In the genomic region with DNA sequence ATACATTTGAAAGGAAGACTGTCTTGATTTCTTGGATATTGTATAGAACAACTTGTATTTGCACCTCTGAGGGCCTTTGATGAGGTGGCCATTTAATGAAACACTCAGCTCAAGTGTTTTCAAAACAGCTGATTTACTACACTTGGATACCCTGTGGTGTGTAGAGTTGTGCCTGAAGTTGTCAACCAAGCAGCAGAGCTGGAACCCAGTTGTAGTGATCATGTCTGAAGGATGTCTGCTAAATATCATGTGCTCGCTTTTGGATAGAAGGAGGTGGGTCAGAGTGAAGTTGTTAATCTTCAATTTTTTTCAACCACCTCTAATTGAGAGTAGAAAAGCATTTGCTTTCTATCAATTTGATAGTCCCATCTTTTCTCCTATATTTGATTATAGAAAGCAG, we compare ENCODE assay signal across 15 cellular contexts.
"Had no signal": no experiment of that assay in that cellular context is flagged by ENCODE, and none has a peak within 500 bp of the region (broad histone marks: within the 10 kb centered on the region; RNA-seq: fewer than 3 reads in every experiment).

No MANE protein-coding gene starts in this region.

- ATAC-seq: body of pancreas; gastrocnemius medialis; SK-N-SH treated with all-trans-retinoic acid at 6 μM for 48 hours; stimulated activated naive CD8-positive, alpha-beta T cell treated with anti-CD3 and anti-CD28 coated beads, Interleukin-15, Interleukin-2, amounts not matched to agents 100 U/mL and 50 U/mL, for 24 hours had no signal

- H3K27me3 ChIP-seq: body of pancreas, gastrocnemius medialis, upper lobe of left lung had no signal

- H3K27ac Mint-ChIP-seq: memory B cell had no signal

- DNase-seq: activated gamma-delta T cell treated with Interleukin-2 at 50 U/mL for 16 hours; activated T-cell treated with anti-CD3 and anti-CD28 coated beads for 4 hours; amniotic stem cell; body of pancreas; effector memory CD4-positive, alpha-beta T cell; gastrocnemius medialis; kidney; left ventricle myocardium inferior; stimulated activated CD4-positive, alpha-beta T cell treated with anti-CD3 and anti-CD28 coated beads, Interleukin-2, amount 100 ng/mL, for 48 hours; stimulated activated naive CD8-positive, alpha-beta T cell treated with anti-CD3 and anti-CD28 coated beads, Interleukin-15, Interleukin-2, amounts not matched to agents 100 U/mL and 50 U/mL, for 24 hours; upper lobe of left lung had no signal

- H3K36me3 ChIP-seq: gastrocnemius medialis, left ventricle myocardium inferior, upper lobe of left lung had no signal

- H3K9me3 Mint-ChIP-seq: memory B cell had no signal

- H3K27me3 Mint-ChIP-seq: memory B cell had no signal

- H3K27ac ChIP-seq: body of pancreas, epithelial cell of prostate, gastrocnemius medialis, parathyroid adenoma had no signal

- H3K9ac ChIP-seq: parathyroid adenoma had no signal

- H3K4me3 Mint-ChIP-seq: memory B cell had no signal

- H3K4me3 ChIP-seq: body of pancreas, gastrocnemius medialis, left ventricle myocardium inferior, upper lobe of left lung had no signal

- H3K79me2 ChIP-seq: parathyroid adenoma had no signal

- H3K4me1 ChIP-seq: body of pancreas had no signal
